Comparison of ENCODE assay signal across 1 cellular context in the genomic region with DNA sequence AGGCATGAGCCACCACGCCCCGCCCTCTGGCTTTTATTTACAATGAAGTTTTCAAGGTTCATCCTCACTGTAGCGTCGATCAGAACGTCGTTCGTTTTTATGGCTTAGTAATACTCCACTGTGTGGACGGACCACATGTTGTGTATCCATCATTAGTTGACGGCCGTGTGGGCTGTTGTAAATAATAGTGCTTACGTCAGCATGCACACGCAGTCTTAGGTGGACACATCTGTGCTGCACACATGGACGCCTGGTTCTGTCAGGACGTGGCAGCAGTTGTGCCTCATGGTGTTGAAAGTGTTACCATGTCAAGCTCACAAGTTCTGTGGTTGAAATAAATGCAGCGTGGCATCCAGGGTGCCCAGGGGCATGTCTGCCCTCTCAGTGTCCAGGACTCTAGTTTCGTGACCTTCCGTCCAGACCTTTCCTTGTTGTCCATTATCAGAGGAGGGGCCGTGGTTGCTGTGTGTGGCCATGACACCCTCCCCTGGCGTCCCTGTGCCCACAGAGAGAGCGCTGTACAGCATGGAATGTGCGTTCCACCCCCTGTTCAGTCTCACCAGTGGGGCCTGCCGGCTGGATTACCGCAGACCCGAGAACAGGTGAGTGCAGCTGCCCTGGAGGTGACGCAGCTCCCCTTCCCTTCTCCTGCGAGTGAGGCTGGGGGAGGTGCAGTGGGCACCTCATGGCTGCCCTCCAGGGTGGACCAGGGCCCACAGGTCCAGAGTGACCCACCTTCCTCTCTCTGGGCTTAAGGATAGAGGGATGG.
TF ChIP-seq lines count a peak whose summit lies in the region.

No MANE protein-coding gene starts in this region.

TF ChIP-seq in HepG2, 621 proteins besides CTCF, POLR2A, EP300 and RAD21 (continued from another document):
- TF ChIP-seq, protein P1, sequence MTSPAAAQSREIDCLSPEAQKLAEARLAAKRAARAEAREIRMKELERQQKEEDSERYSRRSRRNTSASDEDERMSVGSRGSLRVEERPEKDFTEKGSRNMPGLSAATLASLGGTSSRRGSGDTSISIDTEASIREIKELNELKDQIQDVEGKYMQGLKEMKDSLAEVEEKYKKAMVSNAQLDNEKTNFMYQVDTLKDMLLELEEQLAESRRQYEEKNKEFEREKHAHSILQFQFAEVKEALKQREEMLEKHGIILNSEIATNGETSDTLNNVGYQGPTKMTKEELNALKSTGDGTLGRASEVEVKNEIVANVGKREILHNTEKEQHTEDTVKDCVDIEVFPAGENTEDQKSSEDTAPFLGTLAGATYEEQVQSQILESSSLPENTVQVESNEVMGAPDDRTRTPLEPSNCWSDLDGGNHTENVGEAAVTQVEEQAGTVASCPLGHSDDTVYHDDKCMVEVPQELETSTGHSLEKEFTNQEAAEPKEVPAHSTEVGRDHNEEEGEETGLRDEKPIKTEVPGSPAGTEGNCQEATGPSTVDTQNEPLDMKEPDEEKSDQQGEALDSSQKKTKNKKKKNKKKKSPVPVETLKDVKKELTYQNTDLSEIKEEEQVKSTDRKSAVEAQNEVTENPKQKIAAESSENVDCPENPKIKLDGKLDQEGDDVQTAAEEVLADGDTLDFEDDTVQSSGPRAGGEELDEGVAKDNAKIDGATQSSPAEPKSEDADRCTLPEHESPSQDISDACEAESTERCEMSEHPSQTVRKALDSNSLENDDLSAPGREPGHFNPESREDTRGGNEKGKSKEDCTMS (CRISPR knock-in tag; conservative IDR thresholded peaks at IDR 0.05), result no peak
- TF ChIP-seq ZNF292 (CRISPR knock-in tag; IDR thresholded peaks at IDR 0.05; ENCODE audit: borderline replicate concordance, low read depth), result no peak
- no peak for TF ChIP-seq ZNF431 (CRISPR knock-in tag; IDR thresholded peaks at IDR 0.05; ENCODE audit: borderline replicate concordance, low read depth)
- TF ChIP-seq, protein P2, sequence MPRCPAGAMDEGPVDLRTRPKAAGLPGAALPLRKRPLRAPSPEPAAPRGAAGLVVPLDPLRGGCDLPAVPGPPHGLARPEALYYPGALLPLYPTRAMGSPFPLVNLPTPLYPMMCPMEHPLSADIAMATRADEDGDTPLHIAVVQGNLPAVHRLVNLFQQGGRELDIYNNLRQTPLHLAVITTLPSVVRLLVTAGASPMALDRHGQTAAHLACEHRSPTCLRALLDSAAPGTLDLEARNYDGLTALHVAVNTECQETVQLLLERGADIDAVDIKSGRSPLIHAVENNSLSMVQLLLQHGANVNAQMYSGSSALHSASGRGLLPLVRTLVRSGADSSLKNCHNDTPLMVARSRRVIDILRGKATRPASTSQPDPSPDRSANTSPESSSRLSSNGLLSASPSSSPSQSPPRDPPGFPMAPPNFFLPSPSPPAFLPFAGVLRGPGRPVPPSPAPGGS (CRISPR knock-in tag; IDR thresholded peaks at IDR 0.05), result no peak
- no peak for TF ChIP-seq ZNF878 (CRISPR knock-in tag; IDR thresholded peaks at IDR 0.05)
- TF ChIP-seq, protein P3, sequence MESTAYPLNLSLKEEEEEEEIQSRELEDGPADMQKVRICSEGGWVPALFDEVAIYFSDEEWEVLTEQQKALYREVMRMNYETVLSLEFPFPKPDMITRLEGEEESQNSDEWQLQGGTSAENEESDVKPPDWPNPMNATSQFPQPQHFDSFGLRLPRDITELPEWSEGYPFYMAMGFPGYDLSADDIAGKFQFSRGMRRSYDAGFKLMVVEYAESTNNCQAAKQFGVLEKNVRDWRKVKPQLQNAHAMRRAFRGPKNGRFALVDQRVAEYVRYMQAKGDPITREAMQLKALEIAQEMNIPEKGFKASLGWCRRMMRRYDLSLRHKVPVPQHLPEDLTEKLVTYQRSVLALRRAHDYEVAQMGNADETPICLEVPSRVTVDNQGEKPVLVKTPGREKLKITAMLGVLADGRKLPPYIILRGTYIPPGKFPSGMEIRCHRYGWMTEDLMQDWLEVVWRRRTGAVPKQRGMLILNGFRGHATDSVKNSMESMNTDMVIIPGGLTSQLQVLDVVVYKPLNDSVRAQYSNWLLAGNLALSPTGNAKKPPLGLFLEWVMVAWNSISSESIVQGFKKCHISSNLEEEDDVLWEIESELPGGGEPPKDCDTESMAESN (CRISPR knock-in tag; conservative IDR thresholded peaks at IDR 0.05), result no peak
- peak; percentile 67 for TF ChIP-seq AGO2 (optimal IDR thresholded peaks at IDR 0.05; ENCODE audit: low read depth, low read length)
- TF ChIP-seq, protein P4, sequence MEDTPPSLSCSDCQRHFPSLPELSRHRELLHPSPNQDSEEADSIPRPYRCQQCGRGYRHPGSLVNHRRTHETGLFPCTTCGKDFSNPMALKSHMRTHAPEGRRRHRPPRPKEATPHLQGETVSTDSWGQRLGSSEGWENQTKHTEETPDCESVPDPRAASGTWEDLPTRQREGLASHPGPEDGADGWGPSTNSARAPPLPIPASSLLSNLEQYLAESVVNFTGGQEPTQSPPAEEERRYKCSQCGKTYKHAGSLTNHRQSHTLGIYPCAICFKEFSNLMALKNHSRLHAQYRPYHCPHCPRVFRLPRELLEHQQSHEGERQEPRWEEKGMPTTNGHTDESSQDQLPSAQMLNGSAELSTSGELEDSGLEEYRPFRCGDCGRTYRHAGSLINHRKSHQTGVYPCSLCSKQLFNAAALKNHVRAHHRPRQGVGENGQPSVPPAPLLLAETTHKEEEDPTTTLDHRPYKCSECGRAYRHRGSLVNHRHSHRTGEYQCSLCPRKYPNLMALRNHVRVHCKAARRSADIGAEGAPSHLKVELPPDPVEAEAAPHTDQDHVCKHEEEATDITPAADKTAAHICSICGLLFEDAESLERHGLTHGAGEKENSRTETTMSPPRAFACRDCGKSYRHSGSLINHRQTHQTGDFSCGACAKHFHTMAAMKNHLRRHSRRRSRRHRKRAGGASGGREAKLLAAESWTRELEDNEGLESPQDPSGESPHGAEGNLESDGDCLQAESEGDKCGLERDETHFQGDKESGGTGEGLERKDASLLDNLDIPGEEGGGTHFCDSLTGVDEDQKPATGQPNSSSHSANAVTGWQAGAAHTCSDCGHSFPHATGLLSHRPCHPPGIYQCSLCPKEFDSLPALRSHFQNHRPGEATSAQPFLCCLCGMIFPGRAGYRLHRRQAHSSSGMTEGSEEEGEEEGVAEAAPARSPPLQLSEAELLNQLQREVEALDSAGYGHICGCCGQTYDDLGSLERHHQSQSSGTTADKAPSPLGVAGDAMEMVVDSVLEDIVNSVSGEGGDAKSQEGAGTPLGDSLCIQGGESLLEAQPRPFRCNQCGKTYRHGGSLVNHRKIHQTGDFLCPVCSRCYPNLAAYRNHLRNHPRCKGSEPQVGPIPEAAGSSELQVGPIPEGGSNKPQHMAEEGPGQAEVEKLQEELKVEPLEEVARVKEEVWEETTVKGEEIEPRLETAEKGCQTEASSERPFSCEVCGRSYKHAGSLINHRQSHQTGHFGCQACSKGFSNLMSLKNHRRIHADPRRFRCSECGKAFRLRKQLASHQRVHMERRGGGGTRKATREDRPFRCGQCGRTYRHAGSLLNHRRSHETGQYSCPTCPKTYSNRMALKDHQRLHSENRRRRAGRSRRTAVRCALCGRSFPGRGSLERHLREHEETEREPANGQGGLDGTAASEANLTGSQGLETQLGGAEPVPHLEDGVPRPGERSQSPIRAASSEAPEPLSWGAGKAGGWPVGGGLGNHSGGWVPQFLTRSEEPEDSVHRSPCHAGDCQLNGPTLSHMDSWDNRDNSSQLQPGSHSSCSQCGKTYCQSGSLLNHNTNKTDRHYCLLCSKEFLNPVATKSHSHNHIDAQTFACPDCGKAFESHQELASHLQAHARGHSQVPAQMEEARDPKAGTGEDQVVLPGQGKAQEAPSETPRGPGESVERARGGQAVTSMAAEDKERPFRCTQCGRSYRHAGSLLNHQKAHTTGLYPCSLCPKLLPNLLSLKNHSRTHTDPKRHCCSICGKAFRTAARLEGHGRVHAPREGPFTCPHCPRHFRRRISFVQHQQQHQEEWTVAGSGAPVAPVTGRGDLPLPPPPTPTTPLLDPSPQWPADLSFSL (CRISPR knock-in tag; IDR thresholded peaks at IDR 0.05), result no peak
- no peak for TF ChIP-seq ZNF546 (CRISPR knock-in tag; conservative IDR thresholded peaks at IDR 0.05)
- TF ChIP-seq, protein P5, sequence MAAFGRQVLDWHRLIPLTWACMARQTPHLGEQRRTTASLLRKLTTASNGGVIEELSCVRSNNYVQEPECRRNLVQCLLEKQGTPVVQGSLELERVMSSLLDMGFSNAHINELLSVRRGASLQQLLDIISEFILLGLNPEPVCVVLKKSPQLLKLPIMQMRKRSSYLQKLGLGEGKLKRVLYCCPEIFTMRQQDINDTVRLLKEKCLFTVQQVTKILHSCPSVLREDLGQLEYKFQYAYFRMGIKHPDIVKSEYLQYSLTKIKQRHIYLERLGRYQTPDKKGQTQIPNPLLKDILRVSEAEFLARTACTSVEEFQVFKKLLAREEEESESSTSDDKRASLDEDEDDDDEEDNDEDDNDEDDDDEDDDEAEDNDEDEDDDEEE (CRISPR knock-in tag; IDR thresholded peaks at IDR 0.05), result no peak
- no peak for TF ChIP-seq NFIC (IDR thresholded peaks at IDR 0.05; ENCODE audit: low read length)
- 0 out of 2 replicates have a peak, but pooled peaks have one; percentile 46 for TF ChIP-seq HIVEP1 (CRISPR knock-in tag; IDR thresholded peaks at IDR 0.05)
- no peak for TF ChIP-seq SMARCE1 (IDR thresholded peaks at IDR 0.05; ENCODE audit: borderline replicate concordance)
- TF ChIP-seq, protein P6, sequence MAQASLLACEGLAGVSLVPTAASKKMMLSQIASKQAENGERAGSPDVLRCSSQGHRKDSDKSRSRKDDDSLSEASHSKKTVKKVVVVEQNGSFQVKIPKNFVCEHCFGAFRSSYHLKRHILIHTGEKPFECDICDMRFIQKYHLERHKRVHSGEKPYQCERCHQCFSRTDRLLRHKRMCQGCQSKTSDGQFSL (CRISPR knock-in tag; IDR thresholded peaks at IDR 0.05), result no peak
- no peak for TF ChIP-seq RFX1 (IDR thresholded peaks at IDR 0.05)
- no peak for TF ChIP-seq MIER3 (CRISPR knock-in tag; IDR thresholded peaks at IDR 0.05; ENCODE audit: borderline replicate concordance)
